ENCODE assay signal across 1 cellular context in genomic region chr4:77226939-77227705, GRCh38.
TF ChIP-seq lines count a peak whose summit lies in the region.

No MANE protein-coding gene starts in this region.

TF ChIP-seq in HCT116, 20 proteins besides CTCF, POLR2A, EP300 and RAD21 (continued from another document):
- no peak for TF ChIP-seq ZNF274 (IDR thresholded peaks at IDR 0.05; ENCODE audit: low read depth, low read length)
TF ChIP-seq in HCT116: peak in this region for 1.
